In genomic region chr4:185061610-185062009, GRCh38 we compare ENCODE assay signal across 10 cellular contexts. TPM values are rescaled to one million over a fixed set of nuclear protein-coding genes. Genes with fewer than 3 reads are reported as not detected.
"Had no signal": no experiment of that assay in that cellular context is flagged by ENCODE, and none has a peak within 500 bp of the region (broad histone marks: within the 10 kb centered on the region; RNA-seq: fewer than 3 reads in every experiment).

No MANE protein-coding gene starts in this region.

- H3K4me3 Mint-ChIP-seq: IgD-negative memory B cell had no signal

- H3K4me2 ChIP-seq: KMS-11 had no signal

- H3K4me1 Mint-ChIP-seq: IgD-negative memory B cell had no signal

- FAIRE-seq: HepG2, HTR-8/SVneo had no signal

- H3K36me3 Mint-ChIP-seq: IgD-negative memory B cell had no signal

- H3K9ac ChIP-seq: KMS-11 had no signal

- H3K27ac ChIP-seq: HL-60, KMS-11 had no signal

- H3K27ac Mint-ChIP-seq: IgD-negative memory B cell had no signal

- DNase-seq: IMR-90, KBM-7, KG1 had no signal

- ATAC-seq: HepG2 had no signal

RNA-seq across cellular contexts. Expression of gene HELT, which starts 43.3 kb away (rescaled TPM):
- total RNA-seq: HepG2, HT-29, HT1080, IMR-90 had no signal
- polyA plus RNA-seq: HepG2, IgD-negative memory B cell, IMR-90 had no signal
